ENCODE assay signal across 1 cellular context in genomic region chr7:21371371-21371770, GRCh38.
TF ChIP-seq lines count a peak whose summit lies in the region.

No MANE protein-coding gene starts in this region.

TF ChIP-seq in A549, 52 proteins besides CTCF, POLR2A, EP300 and RAD21 (continued from another document):
- no peak for TF ChIP-seq EHMT2 (IDR thresholded peaks at IDR 0.05; ENCODE audit: low read depth)
- no peak for TF ChIP-seq SMC3 (IDR thresholded peaks at IDR 0.05)
- no peak for TF ChIP-seq PBX3 (IDR thresholded peaks at IDR 0.05)
- no peak for TF ChIP-seq POLR2AphosphoS2 (conservative IDR thresholded peaks at IDR 0.05; ENCODE audit: low read length)
- no peak for TF ChIP-seq HES2 (IDR thresholded peaks at IDR 0.05)
- TF ChIP-seq JUNB (IDR thresholded peaks at IDR 0.05): no peak
- no peak for TF ChIP-seq CBX2 (IDR thresholded peaks at IDR 0.05; ENCODE audit: borderline replicate concordance, low read depth)
- TF ChIP-seq FOSL2 (IDR thresholded peaks at IDR 0.05): no peak
- no peak for TF ChIP-seq FOSL2 (CRISPR knock-in tag; IDR thresholded peaks at IDR 0.05)
- TF ChIP-seq HOXB5 (CRISPR knock-in tag; IDR thresholded peaks at IDR 0.05): no peak
- no peak for TF ChIP-seq E2F6 (IDR thresholded peaks at IDR 0.05; ENCODE audit: borderline replicate concordance, low read depth)
- TF ChIP-seq NR3C1 (IDR thresholded peaks at IDR 0.05): no peak
- no peak for TF ChIP-seq TP53 (CRISPR knock-in tag; IDR thresholded peaks at IDR 0.05)
- no peak for TF ChIP-seq USF2 (IDR thresholded peaks at IDR 0.05)
- TF ChIP-seq CEBPB (IDR thresholded peaks at IDR 0.05): no peak
- TF ChIP-seq CHD4 (IDR thresholded peaks at IDR 0.05; ENCODE audit: borderline replicate concordance): no peak
